Comparison of ENCODE assay signal across 12 cellular contexts in genomic region chr9:89430995-89431394, GRCh38.
DNase-seq lines count a peak whose midpoint lies in the region; ATAC-seq and TF ChIP-seq lines count a peak whose summit lies in the region.
"Had no signal": no experiment of that assay in that cellular context is flagged by ENCODE, and none has a peak within 500 bp of the region (broad histone marks: within the 10 kb centered on the region; RNA-seq: fewer than 3 reads in every experiment).

No MANE protein-coding gene starts in this region.

- H3K4me1 ChIP-seq in RWPE2 (ENCODE audit: insufficient read depth, poor library complexity, severe bottlenecking) (peaks cover 8% of the 10 kb centered on the region), stomach (peaks cover 41 to 90% (median 79%) of the 10 kb centered on the region in 4 donors)

- DNase-seq in activated T-cell treated with anti-CD3 and anti-CD28 coated beads, Interleukin-2, amount 50 U/mL, for 24 hours, result no peak
- DNase-seq in activated T-cell treated with anti-CD3 and anti-CD28 coated beads, Interleukin-2, amount 50 U/mL, for 1 hour, result no peak
- DNase-seq in RWPE2 (ENCODE audit: low spot score) (no peak), stomach (peak; percentile 65), NCI-H1417 treated with DMSO at 0.1 percent for 48 hours (lab: John Stamatoyannopoulos, UW) (no peak)
- DNase-seq: activated CD4-positive, alpha-beta T cell treated with anti-CD3 and anti-CD28 coated beads for 4 hours; activated gamma-delta T cell treated with Interleukin-2 at 50 U/mL for 16 hours; central memory CD4-positive, alpha-beta T cell had no signal

- H3K27ac ChIP-seq in RWPE2 (ENCODE audit: poor library complexity, severe bottlenecking) (no peak overlapping the region), stomach (peak overlapping the region in 2 of 5 donors; percentile 22 to 37)

- intact Hi-C loops in stomach (cut with DNase I; ENCODE audit: low total_unique reads), result no loop called here

- no peak overlapping the region for H3K4me3 Mint-ChIP-seq in activated T-cell treated with anti-CD3 and anti-CD28 coated beads, Interleukin-2, amount 50 U/mL, for 24 hours
- H3K4me3 Mint-ChIP-seq: neural crest cell had no signal

- no peak for TF ChIP-seq EP300 in stomach (IDR thresholded peaks at IDR 0.05)

- H3K4me1 Mint-ChIP-seq in activated T-cell treated with anti-CD3 and anti-CD28 coated beads, Interleukin-2, amount 50 U/mL, for 24 hours (ENCODE audit: low read depth), result peaks cover 100% of the 10 kb centered on the region

- H3K36me3 Mint-ChIP-seq in activated T-cell treated with anti-CD3 and anti-CD28 coated beads, Interleukin-2, amount 50 U/mL, for 24 hours (ENCODE audit: low read depth), result peaks cover 87% of the 10 kb centered on the region

- WGBS in stomach, 5 donors, result 33 to 55% (median 37%) methylated on average over 6 of the region's 6 CpGs

- no peaks in the 10 kb centered on the region for H3K9me3 Mint-ChIP-seq in activated T-cell treated with anti-CD3 and anti-CD28 coated beads, Interleukin-2, amount 50 U/mL, for 24 hours
- H3K9me3 Mint-ChIP-seq: neural crest cell had no signal

- ATAC-seq in RWPE2 (ENCODE audit: low read depth) (peak; percentile 69), esophagus mucosa (peak; percentile 80), GM19324 (IDR thresholded peaks at IDR 0.05; ENCODE audit: low FRiP score, unreplicated experiment) (no peak), HG03097 (IDR thresholded peaks at IDR 0.05; ENCODE audit: low FRiP score, unreplicated experiment) (no peak)

- H3K4me3 ChIP-seq in RWPE2 (ENCODE audit: severe bottlenecking) (no peak overlapping the region), stomach (no peak overlapping the region)

- H3K27me3 ChIP-seq in RWPE2 (ENCODE audit: insufficient read depth, poor library complexity, severe bottlenecking) (no peaks in the 10 kb centered on the region), stomach (no peaks in the 10 kb centered on the region)

- H3K36me3 ChIP-seq in RWPE2 (ENCODE audit: low read depth) (no peaks in the 10 kb centered on the region), stomach (no peaks in the 10 kb centered on the region)

- TF ChIP-seq CTCF in RWPE2 (IDR thresholded peaks at IDR 0.05; ENCODE audit: poor library complexity, severe bottlenecking) (no peak), stomach (IDR thresholded peaks at IDR 0.05) (no peak)

- H3K27me3 Mint-ChIP-seq in activated T-cell treated with anti-CD3 and anti-CD28 coated beads, Interleukin-2, amount 50 U/mL, for 24 hours, result no peaks in the 10 kb centered on the region

- H3K9me3 ChIP-seq in RWPE2 (ENCODE audit: severe bottlenecking) (no peaks in the 10 kb centered on the region), stomach (no peaks in the 10 kb centered on the region)

- TF ChIP-seq POLR2A in stomach (IDR thresholded peaks at IDR 0.05), result no peak

- peak overlapping the region; percentile 100 for H3K27ac Mint-ChIP-seq in activated T-cell treated with anti-CD3 and anti-CD28 coated beads, Interleukin-2, amount 50 U/mL, for 24 hours

Comparison
In these comparisons a context has a peak if more than half of its experiments do, and no peak if none do; other contexts are left out.
1. ATAC-seq: peak in RWPE2 (single experiment) and esophagus mucosa (single experiment); none in GM19324 (single experiment) and HG03097 (single experiment).